ENCODE assay signal across 1 cellular context in the genomic region with DNA sequence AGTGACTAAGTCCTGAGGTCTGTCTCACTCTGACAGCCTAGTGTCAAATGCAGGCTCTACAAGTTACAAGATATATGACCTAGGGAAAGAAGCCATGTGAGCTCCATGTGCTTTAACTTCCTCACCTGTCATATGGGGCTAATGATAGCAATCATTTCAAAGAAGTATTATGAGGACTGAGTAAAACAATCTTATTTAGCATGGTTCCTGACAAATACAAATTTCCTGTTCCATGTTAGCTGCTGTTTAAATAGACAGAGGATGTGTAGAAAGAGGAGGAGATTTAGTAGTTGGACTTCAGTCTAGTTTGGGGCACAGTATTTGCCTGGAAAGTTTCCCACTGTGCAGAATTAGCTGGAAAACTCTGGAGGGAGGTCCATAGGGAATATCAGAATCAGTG.
A peak's percentile ranks its signal among the peaks of the same experiment; 100 is the strongest.
TF ChIP-seq lines count a peak whose summit lies in the region.

No MANE protein-coding gene starts in this region.

TF ChIP-seq in HepG2, 621 proteins besides CTCF, POLR2A, EP300 and RAD21 (continued from another document and continues in another):
- TF ChIP-seq, protein P1, sequence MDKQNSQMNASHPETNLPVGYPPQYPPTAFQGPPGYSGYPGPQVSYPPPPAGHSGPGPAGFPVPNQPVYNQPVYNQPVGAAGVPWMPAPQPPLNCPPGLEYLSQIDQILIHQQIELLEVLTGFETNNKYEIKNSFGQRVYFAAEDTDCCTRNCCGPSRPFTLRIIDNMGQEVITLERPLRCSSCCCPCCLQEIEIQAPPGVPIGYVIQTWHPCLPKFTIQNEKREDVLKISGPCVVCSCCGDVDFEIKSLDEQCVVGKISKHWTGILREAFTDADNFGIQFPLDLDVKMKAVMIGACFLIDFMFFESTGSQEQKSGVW (CRISPR knock-in tag; IDR thresholded peaks at IDR 0.05; ENCODE audit: borderline replicate concordance), result no peak
- TF ChIP-seq ZNF749 (CRISPR knock-in tag; IDR thresholded peaks at IDR 0.05; ENCODE audit: borderline replicate concordance) (no peak), KLF11 (CRISPR knock-in tag; IDR thresholded peaks at IDR 0.05) (peak; percentile 81; the same call in 1 of the 2 replicates), ZNF337 (CRISPR knock-in tag; IDR thresholded peaks at IDR 0.05; ENCODE audit: borderline replicate concordance, low read depth) (no peak), RBM39 (IDR thresholded peaks at IDR 0.05; ENCODE audit: low read depth, low read length, poor library complexity, severe bottlenecking) (no peak), FOXA3 (CRISPR knock-in tag; IDR thresholded peaks at IDR 0.05) (peak; percentile 93), NONO (IDR thresholded peaks at IDR 0.05) (no peak), NONO (CRISPR knock-in tag; conservative IDR thresholded peaks at IDR 0.05) (peak; percentile 80; the same call in 1 of the 2 replicates), JUN (CRISPR knock-in tag; IDR thresholded peaks at IDR 0.05) (no peak), ZNF24 (IDR thresholded peaks at IDR 0.05) (no peak), MZF1 (CRISPR knock-in tag; IDR thresholded peaks at IDR 0.05; ENCODE audit: borderline replicate concordance) (no peak), ZNF546 (CRISPR knock-in tag; conservative IDR thresholded peaks at IDR 0.05) (no peak), ZNF34 (CRISPR knock-in tag; IDR thresholded peaks at IDR 0.05; ENCODE audit: borderline replicate concordance) (no peak), ZNF615 (CRISPR knock-in tag; IDR thresholded peaks at IDR 0.05; ENCODE audit: borderline replicate concordance) (no peak), ZNF432 (CRISPR knock-in tag; IDR thresholded peaks at IDR 0.05; ENCODE audit: borderline replicate concordance) (no peak), YEATS4 (CRISPR knock-in tag; IDR thresholded peaks at IDR 0.05; ENCODE audit: borderline replicate concordance) (peak; percentile 69; the same call in 1 of the 2 replicates), MEIS2 (CRISPR knock-in tag; IDR thresholded peaks at IDR 0.05) (peak; percentile 84), ZFP82 (CRISPR knock-in tag; IDR thresholded peaks at IDR 0.05; ENCODE audit: borderline replicate concordance) (peak; percentile 86; the same call in 1 of the 2 replicates), MTF2 (CRISPR knock-in tag; IDR thresholded peaks at IDR 0.05; ENCODE audit: borderline replicate concordance) (no peak), NFRKB (IDR thresholded peaks at IDR 0.05) (no peak), FOXK1 (CRISPR knock-in tag; IDR thresholded peaks at IDR 0.05; ENCODE audit: borderline replicate concordance, low read depth) (no peak), ATRX (CRISPR knock-in tag; IDR thresholded peaks at IDR 0.05; ENCODE audit: borderline replicate concordance) (no peak), U2AF1 (optimal IDR thresholded peaks at IDR 0.05; ENCODE audit: low read depth, low read length) (no peak), HNRNPLL (IDR thresholded peaks at IDR 0.05; ENCODE audit: low read depth, low read length, poor library complexity, severe bottlenecking) (no peak), ZNF660 (CRISPR knock-in tag; IDR thresholded peaks at IDR 0.05; ENCODE audit: borderline replicate concordance, low read depth) (no peak), MLLT10 (CRISPR knock-in tag; IDR thresholded peaks at IDR 0.05) (no peak), NBN (conservative IDR thresholded peaks at IDR 0.05) (no peak), ARHGAP35 (CRISPR knock-in tag; IDR thresholded peaks at IDR 0.05; ENCODE audit: borderline replicate concordance) (no peak), ZSCAN29 (CRISPR knock-in tag; conservative IDR thresholded peaks at IDR 0.05) (0 out of 2 replicates have a peak, but pooled peaks have one; percentile 56), ZNF782 (CRISPR knock-in tag; IDR thresholded peaks at IDR 0.05; ENCODE audit: borderline replicate concordance) (no peak), GATAD2A (CRISPR knock-in tag; IDR thresholded peaks at IDR 0.05) (peak; percentile 94), ZFP36 (IDR thresholded peaks at IDR 0.05; ENCODE audit: borderline replicate concordance, low read depth, low read length, partially characterized antibody) (no peak), ZNF724P (CRISPR knock-in tag; IDR thresholded peaks at IDR 0.05; ENCODE audit: borderline replicate concordance) (no peak), ZBTB42 (CRISPR knock-in tag; IDR thresholded peaks at IDR 0.05) (no peak), GATA4 (IDR thresholded peaks at IDR 0.05; ENCODE audit: borderline replicate concordance, low read depth) (no peak), ZNF674 (CRISPR knock-in tag; IDR thresholded peaks at IDR 0.05; ENCODE audit: low read depth) (no peak), GPN1 (CRISPR knock-in tag; IDR thresholded peaks at IDR 0.05; ENCODE audit: borderline replicate concordance) (no peak), RFXAP (CRISPR knock-in tag; IDR thresholded peaks at IDR 0.05; ENCODE audit: borderline replicate concordance) (peak; percentile 57; the same call in 1 of the 2 replicates), ZNF569 (CRISPR knock-in tag; IDR thresholded peaks at IDR 0.05; ENCODE audit: borderline replicate concordance) (no peak), ZFP36L2 (CRISPR knock-in tag; IDR thresholded peaks at IDR 0.05) (no peak)
- TF ChIP-seq, protein P2, sequence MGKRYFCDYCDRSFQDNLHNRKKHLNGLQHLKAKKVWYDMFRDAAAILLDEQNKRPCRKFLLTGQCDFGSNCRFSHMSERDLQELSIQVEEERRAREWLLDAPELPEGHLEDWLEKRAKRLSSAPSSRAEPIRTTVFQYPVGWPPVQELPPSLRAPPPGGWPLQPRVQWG (CRISPR knock-in tag; IDR thresholded peaks at IDR 0.05; ENCODE audit: borderline replicate concordance, low read depth), result no peak
- TF ChIP-seq, protein P3, sequence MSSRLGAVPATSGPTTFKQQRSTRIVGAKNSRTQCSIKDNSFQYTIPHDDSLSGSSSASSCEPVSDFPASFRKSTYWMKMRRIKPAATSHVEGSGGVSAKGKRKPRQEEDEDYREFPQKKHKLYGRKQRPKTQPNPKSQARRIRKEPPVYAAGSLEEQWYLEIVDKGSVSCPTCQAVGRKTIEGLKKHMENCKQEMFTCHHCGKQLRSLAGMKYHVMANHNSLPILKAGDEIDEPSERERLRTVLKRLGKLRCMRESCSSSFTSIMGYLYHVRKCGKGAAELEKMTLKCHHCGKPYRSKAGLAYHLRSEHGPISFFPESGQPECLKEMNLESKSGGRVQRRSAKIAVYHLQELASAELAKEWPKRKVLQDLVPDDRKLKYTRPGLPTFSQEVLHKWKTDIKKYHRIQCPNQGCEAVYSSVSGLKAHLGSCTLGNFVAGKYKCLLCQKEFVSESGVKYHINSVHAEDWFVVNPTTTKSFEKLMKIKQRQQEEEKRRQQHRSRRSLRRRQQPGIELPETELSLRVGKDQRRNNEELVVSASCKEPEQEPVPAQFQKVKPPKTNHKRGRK (CRISPR knock-in tag; IDR thresholded peaks at IDR 0.05), result no peak
- TF ChIP-seq, protein P4, sequence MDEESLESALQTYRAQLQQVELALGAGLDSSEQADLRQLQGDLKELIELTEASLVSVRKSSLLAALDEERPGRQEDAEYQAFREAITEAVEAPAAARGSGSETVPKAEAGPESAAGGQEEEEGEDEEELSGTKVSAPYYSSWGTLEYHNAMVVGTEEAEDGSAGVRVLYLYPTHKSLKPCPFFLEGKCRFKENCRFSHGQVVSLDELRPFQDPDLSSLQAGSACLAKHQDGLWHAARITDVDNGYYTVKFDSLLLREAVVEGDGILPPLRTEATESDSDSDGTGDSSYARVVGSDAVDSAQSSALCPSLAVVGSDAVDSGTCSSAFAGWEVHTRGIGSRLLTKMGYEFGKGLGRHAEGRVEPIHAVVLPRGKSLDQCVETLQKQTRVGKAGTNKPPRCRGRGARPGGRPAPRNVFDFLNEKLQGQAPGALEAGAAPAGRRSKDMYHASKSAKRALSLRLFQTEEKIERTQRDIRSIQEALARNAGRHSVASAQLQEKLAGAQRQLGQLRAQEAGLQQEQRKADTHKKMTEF (CRISPR knock-in tag; IDR thresholded peaks at IDR 0.05), result peak; percentile 71
- TF ChIP-seq, protein P5, sequence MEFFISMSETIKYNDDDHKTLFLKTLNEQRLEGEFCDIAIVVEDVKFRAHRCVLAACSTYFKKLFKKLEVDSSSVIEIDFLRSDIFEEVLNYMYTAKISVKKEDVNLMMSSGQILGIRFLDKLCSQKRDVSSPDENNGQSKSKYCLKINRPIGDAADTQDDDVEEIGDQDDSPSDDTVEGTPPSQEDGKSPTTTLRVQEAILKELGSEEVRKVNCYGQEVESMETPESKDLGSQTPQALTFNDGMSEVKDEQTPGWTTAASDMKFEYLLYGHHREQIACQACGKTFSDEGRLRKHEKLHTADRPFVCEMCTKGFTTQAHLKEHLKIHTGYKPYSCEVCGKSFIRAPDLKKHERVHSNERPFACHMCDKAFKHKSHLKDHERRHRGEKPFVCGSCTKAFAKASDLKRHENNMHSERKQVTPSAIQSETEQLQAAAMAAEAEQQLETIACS (CRISPR knock-in tag; IDR thresholded peaks at IDR 0.05), result no peak
- TF ChIP-seq, protein P6, sequence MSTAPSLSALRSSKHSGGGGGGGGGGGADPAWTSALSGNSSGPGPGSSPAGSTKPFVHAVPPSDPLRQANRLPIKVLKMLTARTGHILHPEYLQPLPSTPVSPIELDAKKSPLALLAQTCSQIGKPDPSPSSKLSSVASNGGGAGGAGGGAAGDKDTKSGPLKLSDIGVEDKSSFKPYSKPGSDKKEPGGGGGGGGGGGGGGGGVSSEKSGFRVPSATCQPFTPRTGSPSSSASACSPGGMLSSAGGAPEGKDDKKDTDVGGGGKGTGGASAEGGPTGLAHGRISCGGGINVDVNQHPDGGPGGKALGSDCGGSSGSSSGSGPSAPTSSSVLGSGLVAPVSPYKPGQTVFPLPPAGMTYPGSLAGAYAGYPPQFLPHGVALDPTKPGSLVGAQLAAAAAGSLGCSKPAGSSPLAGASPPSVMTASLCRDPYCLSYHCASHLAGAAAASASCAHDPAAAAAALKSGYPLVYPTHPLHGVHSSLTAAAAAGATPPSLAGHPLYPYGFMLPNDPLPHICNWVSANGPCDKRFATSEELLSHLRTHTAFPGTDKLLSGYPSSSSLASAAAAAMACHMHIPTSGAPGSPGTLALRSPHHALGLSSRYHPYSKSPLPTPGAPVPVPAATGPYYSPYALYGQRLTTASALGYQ (CRISPR knock-in tag; IDR thresholded peaks at IDR 0.05), result peak; percentile 78
- TF ChIP-seq, protein P7, sequence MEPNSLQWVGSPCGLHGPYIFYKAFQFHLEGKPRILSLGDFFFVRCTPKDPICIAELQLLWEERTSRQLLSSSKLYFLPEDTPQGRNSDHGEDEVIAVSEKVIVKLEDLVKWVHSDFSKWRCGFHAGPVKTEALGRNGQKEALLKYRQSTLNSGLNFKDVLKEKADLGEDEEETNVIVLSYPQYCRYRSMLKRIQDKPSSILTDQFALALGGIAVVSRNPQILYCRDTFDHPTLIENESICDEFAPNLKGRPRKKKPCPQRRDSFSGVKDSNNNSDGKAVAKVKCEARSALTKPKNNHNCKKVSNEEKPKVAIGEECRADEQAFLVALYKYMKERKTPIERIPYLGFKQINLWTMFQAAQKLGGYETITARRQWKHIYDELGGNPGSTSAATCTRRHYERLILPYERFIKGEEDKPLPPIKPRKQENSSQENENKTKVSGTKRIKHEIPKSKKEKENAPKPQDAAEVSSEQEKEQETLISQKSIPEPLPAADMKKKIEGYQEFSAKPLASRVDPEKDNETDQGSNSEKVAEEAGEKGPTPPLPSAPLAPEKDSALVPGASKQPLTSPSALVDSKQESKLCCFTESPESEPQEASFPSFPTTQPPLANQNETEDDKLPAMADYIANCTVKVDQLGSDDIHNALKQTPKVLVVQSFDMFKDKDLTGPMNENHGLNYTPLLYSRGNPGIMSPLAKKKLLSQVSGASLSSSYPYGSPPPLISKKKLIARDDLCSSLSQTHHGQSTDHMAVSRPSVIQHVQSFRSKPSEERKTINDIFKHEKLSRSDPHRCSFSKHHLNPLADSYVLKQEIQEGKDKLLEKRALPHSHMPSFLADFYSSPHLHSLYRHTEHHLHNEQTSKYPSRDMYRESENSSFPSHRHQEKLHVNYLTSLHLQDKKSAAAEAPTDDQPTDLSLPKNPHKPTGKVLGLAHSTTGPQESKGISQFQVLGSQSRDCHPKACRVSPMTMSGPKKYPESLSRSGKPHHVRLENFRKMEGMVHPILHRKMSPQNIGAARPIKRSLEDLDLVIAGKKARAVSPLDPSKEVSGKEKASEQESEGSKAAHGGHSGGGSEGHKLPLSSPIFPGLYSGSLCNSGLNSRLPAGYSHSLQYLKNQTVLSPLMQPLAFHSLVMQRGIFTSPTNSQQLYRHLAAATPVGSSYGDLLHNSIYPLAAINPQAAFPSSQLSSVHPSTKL (CRISPR knock-in tag; IDR thresholded peaks at IDR 0.05), result peak; percentile 96
- TF ChIP-seq, protein P8, sequence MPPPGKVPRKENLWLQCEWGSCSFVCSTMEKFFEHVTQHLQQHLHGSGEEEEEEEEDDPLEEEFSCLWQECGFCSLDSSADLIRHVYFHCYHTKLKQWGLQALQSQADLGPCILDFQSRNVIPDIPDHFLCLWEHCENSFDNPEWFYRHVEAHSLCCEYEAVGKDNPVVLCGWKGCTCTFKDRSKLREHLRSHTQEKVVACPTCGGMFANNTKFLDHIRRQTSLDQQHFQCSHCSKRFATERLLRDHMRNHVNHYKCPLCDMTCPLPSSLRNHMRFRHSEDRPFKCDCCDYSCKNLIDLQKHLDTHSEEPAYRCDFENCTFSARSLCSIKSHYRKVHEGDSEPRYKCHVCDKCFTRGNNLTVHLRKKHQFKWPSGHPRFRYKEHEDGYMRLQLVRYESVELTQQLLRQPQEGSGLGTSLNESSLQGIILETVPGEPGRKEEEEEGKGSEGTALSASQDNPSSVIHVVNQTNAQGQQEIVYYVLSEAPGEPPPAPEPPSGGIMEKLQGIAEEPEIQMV (CRISPR knock-in tag; IDR thresholded peaks at IDR 0.05; ENCODE audit: low read depth), result no peak
- TF ChIP-seq, protein P9, sequence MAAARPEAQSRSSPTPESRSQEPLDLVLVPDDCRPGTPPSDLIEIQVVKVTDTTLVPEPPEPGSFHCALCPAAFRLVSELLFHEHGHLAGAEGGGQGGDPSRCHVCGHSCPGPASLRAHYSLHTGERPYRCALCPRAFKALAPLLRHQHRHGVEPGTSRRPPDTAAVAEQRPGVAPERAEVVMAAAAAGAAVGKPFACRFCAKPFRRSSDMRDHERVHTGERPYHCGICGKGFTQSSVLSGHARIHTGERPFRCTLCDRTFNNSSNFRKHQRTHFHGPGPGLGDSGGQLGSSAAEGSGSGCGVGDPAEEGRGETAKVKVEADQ (CRISPR knock-in tag; IDR thresholded peaks at IDR 0.05; ENCODE audit: borderline replicate concordance), result no peak
- TF ChIP-seq, protein P10, sequence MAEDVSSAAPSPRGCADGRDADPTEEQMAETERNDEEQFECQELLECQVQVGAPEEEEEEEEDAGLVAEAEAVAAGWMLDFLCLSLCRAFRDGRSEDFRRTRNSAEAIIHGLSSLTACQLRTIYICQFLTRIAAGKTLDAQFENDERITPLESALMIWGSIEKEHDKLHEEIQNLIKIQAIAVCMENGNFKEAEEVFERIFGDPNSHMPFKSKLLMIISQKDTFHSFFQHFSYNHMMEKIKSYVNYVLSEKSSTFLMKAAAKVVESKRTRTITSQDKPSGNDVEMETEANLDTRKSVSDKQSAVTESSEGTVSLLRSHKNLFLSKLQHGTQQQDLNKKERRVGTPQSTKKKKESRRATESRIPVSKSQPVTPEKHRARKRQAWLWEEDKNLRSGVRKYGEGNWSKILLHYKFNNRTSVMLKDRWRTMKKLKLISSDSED (CRISPR knock-in tag; IDR thresholded peaks at IDR 0.05), result no peak
- TF ChIP-seq, protein P11, sequence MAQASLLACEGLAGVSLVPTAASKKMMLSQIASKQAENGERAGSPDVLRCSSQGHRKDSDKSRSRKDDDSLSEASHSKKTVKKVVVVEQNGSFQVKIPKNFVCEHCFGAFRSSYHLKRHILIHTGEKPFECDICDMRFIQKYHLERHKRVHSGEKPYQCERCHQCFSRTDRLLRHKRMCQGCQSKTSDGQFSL (CRISPR knock-in tag; IDR thresholded peaks at IDR 0.05), result no peak
- TF ChIP-seq, protein P12, sequence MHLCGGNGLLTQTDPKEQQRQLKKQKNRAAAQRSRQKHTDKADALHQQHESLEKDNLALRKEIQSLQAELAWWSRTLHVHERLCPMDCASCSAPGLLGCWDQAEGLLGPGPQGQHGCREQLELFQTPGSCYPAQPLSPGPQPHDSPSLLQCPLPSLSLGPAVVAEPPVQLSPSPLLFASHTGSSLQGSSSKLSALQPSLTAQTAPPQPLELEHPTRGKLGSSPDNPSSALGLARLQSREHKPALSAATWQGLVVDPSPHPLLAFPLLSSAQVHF (CRISPR knock-in tag; IDR thresholded peaks at IDR 0.05), result no peak
